ENCODE assay signal across 8 cellular contexts in the genomic region with DNA sequence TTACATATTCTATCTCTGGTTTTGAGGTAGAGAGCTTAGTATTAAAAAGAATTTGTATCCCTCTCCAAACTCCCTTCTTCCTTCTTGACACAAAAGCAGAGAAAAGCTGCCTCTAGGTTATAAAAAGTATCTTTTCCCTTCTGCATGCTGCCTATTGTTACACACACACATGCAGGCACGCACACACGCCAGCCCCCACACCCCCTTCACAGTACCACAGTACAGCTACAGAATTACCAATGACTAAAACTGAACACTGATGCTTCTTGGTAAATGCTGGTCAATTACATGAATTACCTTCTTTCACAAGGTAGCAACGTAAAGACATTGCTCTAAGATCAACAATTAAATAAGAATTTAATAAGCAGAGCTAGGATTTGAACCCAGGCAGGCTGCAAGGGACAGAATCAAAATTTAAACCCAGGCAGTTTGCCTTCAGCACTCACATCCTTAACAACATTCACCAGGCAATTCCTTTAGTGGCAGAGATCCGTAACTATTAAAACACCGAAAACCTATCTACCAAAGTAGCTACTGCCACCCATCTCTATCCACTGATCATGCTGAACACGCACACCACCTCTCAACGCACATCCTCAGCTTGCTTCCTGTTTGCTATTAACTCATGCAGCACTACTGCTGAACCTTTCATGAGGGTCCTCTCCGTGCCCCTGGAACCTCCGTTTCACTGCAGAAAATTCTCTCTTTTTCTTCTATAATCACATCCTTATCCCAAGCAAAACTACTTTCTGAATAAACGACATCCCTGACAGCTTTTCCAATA. TPM values are rescaled to one million over a fixed set of nuclear protein-coding genes. Genes with fewer than 3 reads are reported as not detected.
DNase-seq lines count a peak whose midpoint lies in the region; FAIRE-seq lines count a peak whose summit lies in the region.

No MANE protein-coding gene starts in this region.

- H3K4me3 Mint-ChIP-seq in activated T-helper 2 cell treated with anti-CD3 and anti-CD28 coated beads, Interferon-gamma antibody, Interleukin-2, Interleukin-4, amounts not matched to agents 10 μg/mL and 5 μg/mL and 100 μg/mL, durations not matched to agents 14 hours and 24 hours and 36 hours (ENCODE audit: low read depth), result peak overlapping the region; percentile 34

- H3K36me3 ChIP-seq in mesenchymal stem cell (ENCODE audit: control insufficient read depth in 1 of 2, insufficient read depth in 2 of 2, low read depth in 1 of 2, low read length in 2 of 2) (peaks cover 36 to 38% of the 10 kb centered on the region in 2 experiments), small intestine (ENCODE audit: control insufficient read depth in 2 of 2, insufficient read depth in 2 of 2, low read length in 2 of 2) (peaks cover 4 to 9% of the 10 kb centered on the region in 2 donors)

- FAIRE-seq in small intestine (lab: Jason Lieb, UNC) (no peak), urothelium cell line (lab: Jason Lieb, UNC) (no peak)

- peaks cover 54% of the 10 kb centered on the region for H3K36me3 Mint-ChIP-seq in activated T-helper 2 cell treated with anti-CD3 and anti-CD28 coated beads, Interferon-gamma antibody, Interleukin-2, Interleukin-4, amounts not matched to agents 10 μg/mL and 5 μg/mL and 100 μg/mL, durations not matched to agents 14 hours and 24 hours and 36 hours (ENCODE audit: low read depth)

- peaks cover 2% of the 10 kb centered on the region for H3K79me1 ChIP-seq in mesenchymal stem cell (replicated peaks; ENCODE audit: low read length, poor library complexity, severe bottlenecking)

- H2AK5ac ChIP-seq in mesenchymal stem cell (ENCODE audit: low read length, severe bottlenecking), result no peak overlapping the region

- intact Hi-C loops in activated T-helper 2 cell treated with anti-CD3 and anti-CD28 coated beads, Interferon-gamma antibody, Interleukin-2, Interleukin-4, amounts not matched to agents 10 μg/mL and 5 μg/mL and 100 μg/mL, durations not matched to agents 14 hours and 24 hours and 36 hours (cut with micrococcal nuclease), result loop anchor here (5.0 to 10.0 kb wide), 2 partner anchors 35 to 273 kb away; no protein-coding TSS in a partner anchor

- no peak overlapping the region for H2BK120ac ChIP-seq in mesenchymal stem cell (ENCODE audit: low read depth, low read length)

- no peak overlapping the region for H3K18ac ChIP-seq in mesenchymal stem cell (ENCODE audit: low read depth in 1 of 2, low read length in 2 of 2)

- no peak overlapping the region for H2BK12ac ChIP-seq in mesenchymal stem cell (ENCODE audit: low read length in 2 of 2)

- H3K9me3 Mint-ChIP-seq in activated T-helper 2 cell treated with anti-CD3 and anti-CD28 coated beads, Interferon-gamma antibody, Interleukin-2, Interleukin-4, amounts not matched to agents 10 μg/mL and 5 μg/mL and 100 μg/mL, durations not matched to agents 14 hours and 24 hours and 36 hours, result no peaks in the 10 kb centered on the region

- 86% methylated on average over 10 of the region's 10 CpGs for WGBS in mesenchymal stem cell
- WGBS in small intestine, 3 donors, result 40 to 53% (median 48%) methylated on average over 10 of the region's 10 CpGs

- no peak overlapping the region for H3K4me2 ChIP-seq in mesenchymal stem cell (ENCODE audit: low read length, poor library complexity, severe bottlenecking)

- H3K23ac ChIP-seq in mesenchymal stem cell (ENCODE audit: low read length in 2 of 2), result no peak overlapping the region

- peaks cover 40% of the 10 kb centered on the region for H3K4me1 Mint-ChIP-seq in activated T-helper 2 cell treated with anti-CD3 and anti-CD28 coated beads, Interferon-gamma antibody, Interleukin-2, Interleukin-4, amounts not matched to agents 10 μg/mL and 5 μg/mL and 100 μg/mL, durations not matched to agents 14 hours and 24 hours and 36 hours (ENCODE audit: low read depth)

- no peaks in the 10 kb centered on the region for H3K27me3 ChIP-seq in mesenchymal stem cell (ENCODE audit: control insufficient read depth in 1 of 2, insufficient read depth in 1 of 2, low read length in 2 of 2)
- H3K27me3 ChIP-seq in small intestine (ENCODE audit: control insufficient read depth in 2 of 2, insufficient read depth in 2 of 2, low read length in 2 of 2), result no peaks in the 10 kb centered on the region

- H3K4me3 ChIP-seq in mesenchymal stem cell (ENCODE audit: insufficient read depth in 1 of 2, low read depth in 1 of 2, low read length in 2 of 2) (peak overlapping the region in 1 of 2 experiments; percentile 14), small intestine (ENCODE audit: low read depth in 1 of 2, low read length in 2 of 2) (no peak overlapping the region)

- no peak overlapping the region for H2BK5ac ChIP-seq in mesenchymal stem cell (ENCODE audit: low read depth, low read length, poor library complexity, severe bottlenecking)

- peak; percentile 38 for DNase-seq in stimulated activated CD4-positive, alpha-beta T cell treated with anti-CD3 and anti-CD28 coated beads, Interleukin-1b, Interleukin-23, amount 100 ng/mL, for 48 hours
- no peak for DNase-seq in stimulated activated CD4-positive, alpha-beta T cell treated with anti-CD3 and anti-CD28 coated beads, Interleukin-2, amount 100 ng/mL, for 48 hours
- no peak for DNase-seq in activated T-helper 2 cell treated with anti-CD3 and anti-CD28 coated beads, Interferon-gamma antibody, Interleukin-2, Interleukin-4, amounts not matched to agents 10 μg/mL and 5 μg/mL and 100 μg/mL, durations not matched to agents 14 hours and 24 hours and 36 hours (ENCODE audit: low spot score)
- DNase-seq in mesenchymal stem cell (no peak), GM19240 (ENCODE audit: insufficient read length, low spot score) (no peak), small intestine (no peak), urothelium cell line (ENCODE audit: low spot score) (no peak), H4 (ENCODE audit: low spot score) (no peak)

- no peak overlapping the region for H4K8ac ChIP-seq in mesenchymal stem cell (ENCODE audit: low read length)

- no peak overlapping the region for H4K91ac ChIP-seq in mesenchymal stem cell (ENCODE audit: low read length)

- H3K4me1 ChIP-seq in mesenchymal stem cell (ENCODE audit: control insufficient read depth, insufficient read depth, low read depth, low read length), result peaks cover 9% of the 10 kb centered on the region
- H3K4me1 ChIP-seq in small intestine (ENCODE audit: control insufficient read depth in 2 of 2, insufficient read depth in 1 of 2, low read depth in 1 of 2, low read length in 1 of 2), result peaks cover 0 to 10% of the 10 kb centered on the region in 2 donors

- no peak overlapping the region for H2AFZ ChIP-seq in mesenchymal stem cell (ENCODE audit: low read depth, low read length)

- no peak overlapping the region for H3K14ac ChIP-seq in mesenchymal stem cell (ENCODE audit: low read length in 2 of 2)

- no peaks in the 10 kb centered on the region for H3K27me3 Mint-ChIP-seq in activated T-helper 2 cell treated with anti-CD3 and anti-CD28 coated beads, Interferon-gamma antibody, Interleukin-2, Interleukin-4, amounts not matched to agents 10 μg/mL and 5 μg/mL and 100 μg/mL, durations not matched to agents 14 hours and 24 hours and 36 hours (ENCODE audit: low read depth)

- H2BK15ac ChIP-seq in mesenchymal stem cell (ENCODE audit: low read depth, poor library complexity, severe bottlenecking), result no peak overlapping the region

- H3K9me3 ChIP-seq in mesenchymal stem cell (ENCODE audit: control insufficient read depth, low read length) (no peaks in the 10 kb centered on the region), small intestine (ENCODE audit: control insufficient read depth, low read depth) (no peaks in the 10 kb centered on the region)

- no peak overlapping the region for H3K4ac ChIP-seq in mesenchymal stem cell (ENCODE audit: low read depth in 1 of 2, low read length in 2 of 2)

- peak overlapping the region; percentile 46 for H3K9ac ChIP-seq in mesenchymal stem cell (ENCODE audit: low read length)

- no peak overlapping the region for H3K27ac ChIP-seq in mesenchymal stem cell (ENCODE audit: low read length, poor library complexity, severe bottlenecking)
- peak overlapping the region in 1 of 2 donors; percentile 48 for H3K27ac ChIP-seq in small intestine (ENCODE audit: low read depth in 1 of 2, low read length in 1 of 2)

- peak overlapping the region; percentile 47 for H3K27ac Mint-ChIP-seq in activated T-helper 2 cell treated with anti-CD3 and anti-CD28 coated beads, Interferon-gamma antibody, Interleukin-2, Interleukin-4, amounts not matched to agents 10 μg/mL and 5 μg/mL and 100 μg/mL, durations not matched to agents 14 hours and 24 hours and 36 hours

RNA-seq across cellular contexts. Expression of a gene that starts 37.8 kb away (rescaled TPM):
- 499 and 501 TPM in 2 replicates for total RNA-seq in activated T-helper 2 cell treated with anti-CD3 and anti-CD28 coated beads, Interferon-gamma antibody, Interleukin-2, Interleukin-4, amounts not matched to agents 10 μg/mL and 5 μg/mL and 100 μg/mL, durations not matched to agents 14 hours and 24 hours and 36 hours
- 476 TPM for polyA plus RNA-seq in mesenchymal stem cell (2013, experiment 1 of 2)
- polyA plus RNA-seq in mesenchymal stem cell (2013, experiment 2 of 2), result 478 TPM
- 100 to 1,000 TPM; 235 to 390 (median 253) TPM for polyA plus RNA-seq in small intestine
- 618 and 659 TPM in 2 replicates for total RNA-seq in H4 (2014; rRNA removed; shearing (Covaris generic))
